In genomic region chr19:11324079-11324661, GRCh38 we compare ENCODE assay signal across 8 cellular contexts. TPM values are rescaled to one million over a fixed set of nuclear protein-coding genes. Genes with fewer than 3 reads are reported as not detected.
DNase-seq lines count a peak whose midpoint lies in the region; ATAC-seq and TF ChIP-seq lines count a peak whose summit lies in the region.

No MANE protein-coding gene starts in this region.

- CTCF ChIA-PET in activated naive CD4-positive, alpha-beta T cell treated with anti-CD3 and anti-CD28 coated beads, Interleukin-2, amount 10 ng/mL, durations not matched to agents 7 days and 5 days (lab: Charles Lee): interaction anchor here (1.7 kb wide), 2 partner anchors 9 to 57 kb away, joined by 5 to 7 read pairs; no protein-coding TSS in a partner anchor

- peaks cover 23% of the 10 kb centered on the region for H3K27me3 Mint-ChIP-seq in activated naive CD4-positive, alpha-beta T cell treated with anti-CD3 and anti-CD28 coated beads, Interleukin-2, amount 10 ng/mL, durations not matched to agents 7 days and 5 days

- WGBS in psoas muscle, 3 donors: 19 to 28% (median 20%) methylated on average over 10 of the region's 10 CpGs

- H3K27ac ChIP-seq in psoas muscle: peak overlapping the region; percentile 65

- no peaks in the 10 kb centered on the region for H3K4me1 ChIP-seq in psoas muscle

- peaks cover 0 to 25% of the 10 kb centered on the region in 2 donors for H3K36me3 ChIP-seq in psoas muscle (ENCODE audit: insufficient read depth in 1 of 2, low read depth in 1 of 2)

- peak; percentile 60 for ATAC-seq in GM21447 (IDR thresholded peaks at IDR 0.05; ENCODE audit: unreplicated experiment)
- ATAC-seq in psoas muscle: peak; percentile 65 to 82 (median 80)
- ATAC-seq in HG03025 (IDR thresholded peaks at IDR 0.05; ENCODE audit: low FRiP score, unreplicated experiment): no peak

- peaks cover 0 to 2% (median 0%) of the 10 kb centered on the region in 3 donors for H3K27me3 ChIP-seq in psoas muscle (ENCODE audit: insufficient read depth in 3 of 3, low read length in 2 of 3)

- H3K9me3 Mint-ChIP-seq in activated naive CD4-positive, alpha-beta T cell treated with anti-CD3 and anti-CD28 coated beads, Interleukin-2, amount 10 ng/mL, durations not matched to agents 7 days and 5 days: no peaks in the 10 kb centered on the region

- H3K27ac Mint-ChIP-seq in activated naive CD4-positive, alpha-beta T cell treated with anti-CD3 and anti-CD28 coated beads, Interleukin-2, amount 10 ng/mL, durations not matched to agents 7 days and 5 days: peak overlapping the region; percentile 90

- TF ChIP-seq CTCF in psoas muscle (IDR thresholded peaks at IDR 0.05): no peak

- peaks cover 4% of the 10 kb centered on the region for H3K36me3 Mint-ChIP-seq in activated naive CD4-positive, alpha-beta T cell treated with anti-CD3 and anti-CD28 coated beads, Interleukin-2, amount 10 ng/mL, durations not matched to agents 7 days and 5 days

- H3K4me1 Mint-ChIP-seq in activated naive CD4-positive, alpha-beta T cell treated with anti-CD3 and anti-CD28 coated beads, Interleukin-2, amount 10 ng/mL, durations not matched to agents 7 days and 5 days: peaks cover 31% of the 10 kb centered on the region

- no peak overlapping the region for H3K4me3 ChIP-seq in psoas muscle

- intact Hi-C loops in head of caudate nucleus (cut with DNase I): no loop called here
- intact Hi-C loops in psoas muscle (cut with DNase I): no loop called here

- H3K9me3 ChIP-seq in psoas muscle: no peaks in the 10 kb centered on the region

- H3K4me3 Mint-ChIP-seq in activated naive CD4-positive, alpha-beta T cell treated with anti-CD3 and anti-CD28 coated beads, Interleukin-2, amount 10 ng/mL, durations not matched to agents 7 days and 5 days: peak overlapping the region; percentile 39

- DNase-seq in CD1c-positive myeloid dendritic cell (ENCODE audit: extremely low spot score) (peak; percentile 88), NCI-H460 (ENCODE audit: extremely low read depth, low read depth) (peak; percentile 69), head of caudate nucleus (peak; percentile 22 to 85 (median 60)), psoas muscle (peak; percentile 79 to 85), NCI-H345 (lab: John Stamatoyannopoulos, UW) (no peak)
- DNase-seq in activated naive CD4-positive, alpha-beta T cell treated with anti-CD3 and anti-CD28 coated beads, Interleukin-2, amount 10 ng/mL, durations not matched to agents 7 days and 5 days: peak; percentile 66

RNA-seq across cellular contexts. Expression of gene RAB3D, which starts 15.3 kb away (rescaled TPM):
- 10.7 and 12.3 TPM in 2 replicates for total RNA-seq in NCI-H460 (2014; rRNA removed; shearing (Covaris generic))
- 2.6 and 5.3 TPM in 2 replicates for polyA plus RNA-seq in NCI-H460 (2014; cell fraction: nucleus; rRNA removed)
- total RNA-seq in psoas muscle: 1 to 10 TPM; 4.0 to 5.6 (median 4.3) TPM
- 1 to 10 TPM; 1.1 to 1.6 (median 1.4) TPM for polyA plus RNA-seq in psoas muscle

RNA-seq across cellular contexts. Expression of gene TMEM205, which starts 21.9 kb away (rescaled TPM):
- 114 and 151 TPM in 2 replicates for total RNA-seq in NCI-H460 (2014; rRNA removed; shearing (Covaris generic))
- polyA plus RNA-seq in NCI-H460 (2014; cell fraction: nucleus; rRNA removed): 220 and 273 TPM in 2 replicates
- total RNA-seq in psoas muscle: 10 to 100 TPM; 65.9 to 81.6 (median 70.5) TPM
- polyA plus RNA-seq in psoas muscle: 10 to 100 TPM; 63.0 to 95.1 (median 90.4) TPM

RNA-seq across cellular contexts. Expression of gene CCDC159, which starts 22.1 kb away (rescaled TPM):
- 7.1 and 7.2 TPM in 2 replicates for total RNA-seq in NCI-H460 (2014; rRNA removed; shearing (Covaris generic))
- polyA plus RNA-seq in NCI-H460 (2014; cell fraction: nucleus; rRNA removed): 9.8 and 28.1 TPM in 2 replicates
- total RNA-seq in psoas muscle: 1 to 10 TPM; 2.4 to 9.2 (median 4.9) TPM
- polyA plus RNA-seq in psoas muscle: 1 to 10 TPM; 2.7 to 5.9 (median 5.3) TPM

RNA-seq across cellular contexts. Expression of gene TSPAN16, which starts 28.2 kb away (rescaled TPM):
- not detected in 2 replicates for total RNA-seq in NCI-H460 (2014; rRNA removed; shearing (Covaris generic))
- polyA plus RNA-seq in NCI-H460 (2014; cell fraction: nucleus; rRNA removed): not detected in 2 replicates
- not detected for total RNA-seq in psoas muscle
- not detected for polyA plus RNA-seq in psoas muscle

RNA-seq across cellular contexts. Expression of gene PLPPR2, which starts 31.1 kb away (rescaled TPM):
- 8.0 and 8.4 TPM in 2 replicates for total RNA-seq in NCI-H460 (2014; rRNA removed; shearing (Covaris generic))
- polyA plus RNA-seq in NCI-H460 (2014; cell fraction: nucleus; rRNA removed): 11.1 and 24.4 TPM in 2 replicates
- 10 to 100 TPM; 14.1 to 33.6 (median 21.5) TPM for total RNA-seq in psoas muscle
- 10 to 100 TPM in 2 of 3 donors, 1 to 10 TPM in 1; 4.3 to 30.9 (median 20.8) TPM for polyA plus RNA-seq in psoas muscle
